In genomic region chr15:90376789-90377188, GRCh38 we compare ENCODE assay signal across 9 cellular contexts. TPM values are rescaled to one million over a fixed set of nuclear protein-coding genes. Genes with fewer than 3 reads are reported as not detected.
DNase-seq lines count a peak whose midpoint lies in the region; ATAC-seq and TF ChIP-seq lines count a peak whose summit lies in the region.
"Had no signal": no experiment of that assay in that cellular context is flagged by ENCODE, and none has a peak within 500 bp of the region (broad histone marks: within the 10 kb centered on the region; RNA-seq: fewer than 3 reads in every experiment).

No MANE protein-coding gene starts in this region.

- CTCF ChIA-PET in activated CD4-positive, alpha-beta T cell treated with anti-CD3 and anti-CD28 coated beads for 36 hours (lab: Charles Lee): interaction anchor here (0.8 to 2.3 kb wide), 5 partner anchors 9 to 57 kb away, joined by 3 to 19 read pairs (median 6); partner anchors contain the start of gene IQGAP1

- no peak for TF ChIP-seq CTCF in HL-60 (IDR thresholded peaks at IDR 0.05; ENCODE audit: insufficient read depth, low read length)

- DNase-seq in HL-60 (ENCODE audit: low read depth in 1 of 2, low spot score in 1 of 2) (peak in 1 of 2 experiments; percentile 60), NCI-H345 treated with DMSO at 0.1 percent for 48 hours (lab: John Stamatoyannopoulos, UW; ENCODE audit: unreplicated experiment) (no peak), GM03348 (ENCODE audit: low spot score) (no peak), C1 segment of cervical spinal cord (lab: John Stamatoyannopoulos, UW) (no peak), hepatic stellate cell (ENCODE audit: low spot score) (no peak)
- DNase-seq in activated CD4-positive, alpha-beta T cell treated with anti-CD3 and anti-CD28 coated beads for 36 hours: peak; percentile 66
- DNase-seq in central memory CD8-positive, alpha-beta T cell (ENCODE audit: low spot score in 2 of 2): peak; percentile 40 to 64
- DNase-seq in stimulated activated CD8-positive, alpha-beta memory T cell treated with anti-CD3 and anti-CD28 coated beads, Interleukin-12 subunit alpha, Interleukin-12 subunit beta, amount 100 ng/mL, for 1 hour (ENCODE audit: low read depth): peak; percentile 49
- DNase-seq: SHP77 treated with DMSO at 0.1 percent for 48 hours had no signal

- H3K27me3 Mint-ChIP-seq in activated CD4-positive, alpha-beta T cell treated with anti-CD3 and anti-CD28 coated beads for 36 hours: no peaks in the 10 kb centered on the region
- H3K27me3 Mint-ChIP-seq in central memory CD8-positive, alpha-beta T cell: no peaks in the 10 kb centered on the region

- H3K4me3 Mint-ChIP-seq in activated CD4-positive, alpha-beta T cell treated with anti-CD3 and anti-CD28 coated beads for 36 hours: peak overlapping the region; percentile 16
- H3K4me3 Mint-ChIP-seq in central memory CD8-positive, alpha-beta T cell: peak overlapping the region; percentile 63

- H3K27me3 ChIP-seq in HL-60 (ENCODE audit: insufficient read depth, poor library complexity, severe bottlenecking): no peaks in the 10 kb centered on the region

- H3K27ac Mint-ChIP-seq in activated CD4-positive, alpha-beta T cell treated with anti-CD3 and anti-CD28 coated beads for 36 hours: peak overlapping the region; percentile 94
- peak overlapping the region; percentile 85 for H3K27ac Mint-ChIP-seq in central memory CD8-positive, alpha-beta T cell (ENCODE audit: low read depth)

- peak overlapping the region; percentile 47 for H3K27ac ChIP-seq in HL-60 (replicated peaks)

- H3K36me3 Mint-ChIP-seq in activated CD4-positive, alpha-beta T cell treated with anti-CD3 and anti-CD28 coated beads for 36 hours (ENCODE audit: low read depth): peaks cover 32% of the 10 kb centered on the region
- peaks cover 1% of the 10 kb centered on the region for H3K36me3 Mint-ChIP-seq in central memory CD8-positive, alpha-beta T cell (ENCODE audit: insufficient read depth)

- H3K4me1 Mint-ChIP-seq in activated CD4-positive, alpha-beta T cell treated with anti-CD3 and anti-CD28 coated beads for 36 hours: peaks cover 31% of the 10 kb centered on the region
- peaks cover 36% of the 10 kb centered on the region for H3K4me1 Mint-ChIP-seq in central memory CD8-positive, alpha-beta T cell

- POLR2A ChIA-PET in activated CD4-positive, alpha-beta T cell treated with anti-CD3 and anti-CD28 coated beads for 36 hours (lab: Charles Lee): interaction anchor here (1.2 kb wide), 1 partner anchor 11 kb away, joined by 4 read pairs; the partner anchor contains the start of gene IQGAP1

- peaks cover 30% of the 10 kb centered on the region for H3K9me3 Mint-ChIP-seq in activated CD4-positive, alpha-beta T cell treated with anti-CD3 and anti-CD28 coated beads for 36 hours (ENCODE audit: low read depth)
- H3K9me3 Mint-ChIP-seq in central memory CD8-positive, alpha-beta T cell: no peaks in the 10 kb centered on the region

- H3K4me3 ChIP-seq in HL-60 (replicated peaks; ENCODE audit: insufficient read depth, low read length): no peak overlapping the region

- peak; percentile 88 for ATAC-seq in activated CD4-positive, alpha-beta T cell treated with anti-CD3 and anti-CD28 coated beads for 36 hours
- peak; percentile 99 for ATAC-seq in central memory CD8-positive, alpha-beta T cell (replicated peaks; ENCODE audit: extremely low read depth, poor library complexity, severe bottlenecking)

- intact Hi-C loops in activated CD4-positive, alpha-beta T cell treated with anti-CD3 and anti-CD28 coated beads for 36 hours (cut with DNase I, micrococcal nuclease): loop anchor here in 1 of 2 experiments (1.0 kb wide), 1 partner anchor 11 kb away; no protein-coding TSS in a partner anchor

RNA-seq across cellular contexts. Expression of gene IQGAP1, which starts 11.3 kb away (rescaled TPM):
- total RNA-seq in activated CD4-positive, alpha-beta T cell treated with anti-CD3 and anti-CD28 coated beads for 36 hours: 100 to 1,000 TPM; 181 to 334 TPM

RNA-seq across cellular contexts. Expression of gene ZNF774, which starts 24.7 kb away (rescaled TPM):
- total RNA-seq in activated CD4-positive, alpha-beta T cell treated with anti-CD3 and anti-CD28 coated beads for 36 hours: 1 to 10 TPM; 1.5 to 2.0 TPM

Comparison
In these comparisons a context has a peak if more than half of its experiments do, and no peak if none do; other contexts are left out.
1. DNase-seq: peak in activated CD4-positive, alpha-beta T cell treated with anti-CD3 and anti-CD28 coated beads for 36 hours (single experiment), central memory CD8-positive, alpha-beta T cell (2 of 2) and stimulated activated CD8-positive, alpha-beta memory T cell treated with anti-CD3 and anti-CD28 coated beads, Interleukin-12 subunit alpha, Interleukin-12 subunit beta, amount 100 ng/mL, for 1 hour (single experiment); none in NCI-H345 treated with DMSO at 0.1 percent for 48 hours (single experiment), GM03348 (single experiment), C1 segment of cervical spinal cord (0 of 14) and hepatic stellate cell (single experiment).